ENCODE assay signal across 16 cellular contexts in the genomic region with DNA sequence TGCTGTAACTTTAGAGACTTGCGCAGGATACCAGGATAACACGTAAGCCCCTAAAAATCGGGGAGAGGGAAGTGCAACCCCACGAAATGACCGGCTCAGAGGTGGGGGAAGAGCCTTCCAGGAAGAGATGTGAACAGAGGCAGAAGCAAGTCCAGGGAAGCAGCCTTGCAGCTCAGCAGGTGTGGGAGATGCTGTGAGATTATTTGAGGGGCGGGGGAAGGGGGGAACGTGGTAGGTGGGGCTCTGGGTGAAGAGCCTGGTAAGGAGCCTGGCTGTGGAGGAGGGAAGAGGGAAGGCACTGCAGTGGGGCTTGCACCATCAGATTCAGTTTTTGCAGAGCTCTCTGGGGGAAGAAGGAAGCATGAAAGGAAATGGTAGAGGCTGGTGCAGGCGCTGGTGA.
DNase-seq lines count a peak whose midpoint lies in the region; ATAC-seq and TF ChIP-seq lines count a peak whose summit lies in the region.
"Had no signal": no experiment of that assay in that cellular context is flagged by ENCODE, and none has a peak within 500 bp of the region (broad histone marks: within the 10 kb centered on the region; RNA-seq: fewer than 3 reads in every experiment).

No MANE protein-coding gene starts in this region.

- TF ChIP-seq EP300 in sigmoid colon (IDR thresholded peaks at IDR 0.05), result no peak

- peak overlapping the region; percentile 39 for H3K27ac Mint-ChIP-seq in activated CD4-positive, alpha-beta T cell treated with anti-CD3 and anti-CD28 coated beads, Interleukin-2, amount 10 ng/mL, durations not matched to agents 24 days and 14 days
- no peak overlapping the region for H3K27ac Mint-ChIP-seq in endodermal cell
- H3K27ac Mint-ChIP-seq: HFFc6 had no signal

- no peaks in the 10 kb centered on the region for H3K27me3 Mint-ChIP-seq in activated CD4-positive, alpha-beta T cell treated with anti-CD3 and anti-CD28 coated beads, Interleukin-2, amount 10 ng/mL, durations not matched to agents 24 days and 14 days
- H3K27me3 Mint-ChIP-seq in endodermal cell (ENCODE audit: insufficient read depth), result no peaks in the 10 kb centered on the region
- H3K27me3 Mint-ChIP-seq: CD4-positive, CD25-positive, alpha-beta regulatory T cell had no signal

- ATAC-seq in left cardiac atrium, result peak; percentile 33 to 55
- ATAC-seq in heart right ventricle, result no peak
- ATAC-seq in GM18505 (IDR thresholded peaks at IDR 0.05; ENCODE audit: unreplicated experiment), result no peak

- H3K4me1 Mint-ChIP-seq in activated CD4-positive, alpha-beta T cell treated with anti-CD3 and anti-CD28 coated beads, Interleukin-2, amount 10 ng/mL, durations not matched to agents 24 days and 14 days, result no peaks in the 10 kb centered on the region
- H3K4me1 Mint-ChIP-seq in endodermal cell, result peaks cover 39% of the 10 kb centered on the region
- H3K4me1 Mint-ChIP-seq: CD4-positive, CD25-positive, alpha-beta regulatory T cell had no signal

- WGBS in heart right ventricle, 2 donors, result 75 to 82% methylated on average over 8 of the region's 8 CpGs
- WGBS in endodermal cell (ENCODE audit: insufficient coverage in 1 of 2, insufficient read length in 1 of 2), 2 experiments, result 75 to 85% methylated on average over 7 to 8 of the region's 8 CpGs
- WGBS in sigmoid colon, 2 donors, result 74 to 86% methylated on average over 8 of the region's 8 CpGs

- H3K36me3 ChIP-seq in heart right ventricle (peaks cover 0 to 43% (median 0%) of the 10 kb centered on the region in 9 donors), endodermal cell (ENCODE audit: control insufficient read depth, insufficient read depth, low read length) (no peaks in the 10 kb centered on the region), sigmoid colon (peaks cover 7 to 80% (median 23%) of the 10 kb centered on the region in 4 donors)

- no peak for TF ChIP-seq POLR2A in sigmoid colon (IDR thresholded peaks at IDR 0.05)
- no peak for TF ChIP-seq POLR2A in GM18505 (IDR thresholded peaks at IDR 0.05; ENCODE audit: borderline replicate concordance, extremely low read depth, insufficient read depth, insufficient read length)

- no peak overlapping the region for H3K9ac ChIP-seq in endodermal cell (ENCODE audit: extremely low read depth, low read length, poor library complexity, severe bottlenecking)
- H3K9ac ChIP-seq: BLaER1 had no signal

- TF ChIP-seq CTCF in heart right ventricle (IDR thresholded peaks at IDR 0.05) (no peak), endodermal cell (conservative IDR thresholded peaks at IDR 0.05) (no peak), sigmoid colon (IDR thresholded peaks at IDR 0.05) (no peak)

- H3K9me3 ChIP-seq in heart right ventricle (no peaks in the 10 kb centered on the region), endodermal cell (ENCODE audit: control insufficient read depth, low read length) (no peaks in the 10 kb centered on the region), sigmoid colon (no peaks in the 10 kb centered on the region)
- H3K9me3 ChIP-seq: BLaER1 had no signal

- H3K27me3 ChIP-seq in heart right ventricle (no peaks in the 10 kb centered on the region), endodermal cell (ENCODE audit: control insufficient read depth, insufficient read depth, low read length, poor library complexity, severe bottlenecking) (no peaks in the 10 kb centered on the region), sigmoid colon (no peaks in the 10 kb centered on the region)
- H3K27me3 ChIP-seq: BLaER1 had no signal

- peaks cover 53% of the 10 kb centered on the region for H3K36me3 Mint-ChIP-seq in activated CD4-positive, alpha-beta T cell treated with anti-CD3 and anti-CD28 coated beads, Interleukin-2, amount 10 ng/mL, durations not matched to agents 24 days and 14 days (ENCODE audit: low read depth)
- peaks cover 2% of the 10 kb centered on the region for H3K36me3 Mint-ChIP-seq in endodermal cell (ENCODE audit: low read depth)

- no peaks in the 10 kb centered on the region for H3K9me3 Mint-ChIP-seq in activated CD4-positive, alpha-beta T cell treated with anti-CD3 and anti-CD28 coated beads, Interleukin-2, amount 10 ng/mL, durations not matched to agents 24 days and 14 days
- no peaks in the 10 kb centered on the region for H3K9me3 Mint-ChIP-seq in endodermal cell
- H3K9me3 Mint-ChIP-seq: CD4-positive, CD25-positive, alpha-beta regulatory T cell; HFFc6 had no signal

- H3K4me1 ChIP-seq in heart right ventricle, result peaks cover 0 to 10% (median 0%) of the 10 kb centered on the region in 9 donors
- H3K4me1 ChIP-seq in endodermal cell (ENCODE audit: control insufficient read depth, insufficient read depth, low read length), result peaks cover 5% of the 10 kb centered on the region
- H3K4me1 ChIP-seq in sigmoid colon, result no peaks in the 10 kb centered on the region

- H3K4me3 ChIP-seq in heart right ventricle, result no peak overlapping the region
- no peak overlapping the region for H3K4me3 ChIP-seq in endodermal cell (ENCODE audit: low read length)
- H3K4me3 ChIP-seq in sigmoid colon, result no peak overlapping the region
- H3K4me3 ChIP-seq: BLaER1 had no signal

- H3K27ac ChIP-seq in heart right ventricle (no peak overlapping the region), endodermal cell (ENCODE audit: low read depth, low read length) (no peak overlapping the region), sigmoid colon (no peak overlapping the region)
- H3K27ac ChIP-seq: BLaER1 had no signal

- H3K4me3 Mint-ChIP-seq in activated CD4-positive, alpha-beta T cell treated with anti-CD3 and anti-CD28 coated beads, Interleukin-2, amount 10 ng/mL, durations not matched to agents 24 days and 14 days, result no peak overlapping the region
- H3K4me3 Mint-ChIP-seq in endodermal cell, result no peak overlapping the region
- H3K4me3 Mint-ChIP-seq: CD4-positive, CD25-positive, alpha-beta regulatory T cell; HFFc6 had no signal

- intact Hi-C loops in activated CD4-positive, alpha-beta T cell treated with anti-CD3 and anti-CD28 coated beads, Interleukin-2, amount 10 ng/mL, durations not matched to agents 24 days and 14 days (cut with micrococcal nuclease), result no loop called here
- intact Hi-C loops in left cardiac atrium (cut with DNase I), result loop anchor here in 1 of 2 donors (10.0 kb wide), 1 partner anchor 235 kb away; no protein-coding TSS in a partner anchor
- intact Hi-C loops in heart right ventricle (cut with DNase I), result loop anchor here in 1 of 10 donors (5.0 kb wide), 2 partner anchors 93 to 168 kb away; no protein-coding TSS in a partner anchor
- intact Hi-C loops in sigmoid colon (cut with DNase I), result no loop called here

- DNase-seq in activated CD4-positive, alpha-beta T cell treated with anti-CD3 and anti-CD28 coated beads, Interleukin-2, amount 10 ng/mL, durations not matched to agents 24 days and 14 days, result no peak
- no peak for DNase-seq in activated CD4-positive, alpha-beta T cell treated with anti-CD3 and anti-CD28 coated beads for 1 hour
- DNase-seq in left cardiac atrium (no peak), heart right ventricle (no peak), endodermal cell (peak; percentile 78), sigmoid colon (peak; percentile 36), retina (no peak)
- DNase-seq: 8988T; AML-193; CD4-positive, CD25-positive, alpha-beta regulatory T cell; DMS53; GF-D8; HCEC 1CT; HFFc6 had no signal

Comparison
In these comparisons a context has a peak if more than half of its experiments do, and no peak if none do; other contexts are left out.
1. ATAC-seq: peak in left cardiac atrium (2 of 2); none in heart right ventricle (0 of 8) and GM18505 (single experiment).
2. DNase-seq: peak in endodermal cell (single experiment) and sigmoid colon (single experiment); none in activated CD4-positive, alpha-beta T cell treated with anti-CD3 and anti-CD28 coated beads, Interleukin-2, amount 10 ng/mL, durations not matched to agents 24 days and 14 days (single experiment), activated CD4-positive, alpha-beta T cell treated with anti-CD3 and anti-CD28 coated beads for 1 hour (single experiment), left cardiac atrium (single experiment), heart right ventricle (0 of 2) and retina (single experiment).